18 cellular contexts compared by ENCODE assay signal in genomic region chr1:27535386-27535785, GRCh38. TPM values are rescaled to one million over a fixed set of nuclear protein-coding genes. Genes with fewer than 3 reads are reported as not detected.
DNase-seq lines count a peak whose midpoint lies in the region; ATAC-seq and TF ChIP-seq lines count a peak whose summit lies in the region.
"Had no signal": no experiment of that assay in that cellular context is flagged by ENCODE, and none has a peak within 500 bp of the region (broad histone marks: within the 10 kb centered on the region; RNA-seq: fewer than 3 reads in every experiment).

No MANE protein-coding gene starts in this region.

- H3K9me3 ChIP-seq in tibial artery: no peaks in the 10 kb centered on the region
- H3K9me3 ChIP-seq: Peyer's patch had no signal

- peak overlapping the region; percentile 59 for H3K27ac Mint-ChIP-seq in activated naive CD4-positive, alpha-beta T cell treated with anti-CD3 and anti-CD28 coated beads, Interleukin-2, amount 50 U/mL, for 24 hours
- no peak overlapping the region for H3K27ac Mint-ChIP-seq in endothelial cell (ENCODE audit: unreplicated experiment)
- peak overlapping the region in 7 of 10 donors; percentile 22 to 75 (median 63) for H3K27ac Mint-ChIP-seq in naive thymus-derived CD8-positive, alpha-beta T cell
- H3K27ac Mint-ChIP-seq in natural killer cell treated with Interleukin-12 subunit alpha and Interleukin-12 subunit beta and Interleukin-15 and Interleukin-18, amount 100 ng/mL, for 72 hours: no peak overlapping the region
- H3K27ac Mint-ChIP-seq: T-helper 1 cell treated with Interleukin-12 subunit alpha and Interleukin-12 subunit beta and Interleukin-4 antibody, amounts not matched to agents 30 μg/mL and 1 μg/mL, for 36 hours had no signal

- TF ChIP-seq CTCF in endothelial cell (IDR thresholded peaks at IDR 0.05; ENCODE audit: unreplicated experiment): no peak
- no peak for TF ChIP-seq CTCF in tibial artery (IDR thresholded peaks at IDR 0.05)

- intact Hi-C loops in tibial artery (cut with DNase I; ENCODE audit: low total_unique reads): loop anchor here (5.0 kb wide), 1 partner anchor 123 kb away; no protein-coding TSS in a partner anchor

- H3K36me3 Mint-ChIP-seq in activated naive CD4-positive, alpha-beta T cell treated with anti-CD3 and anti-CD28 coated beads, Interleukin-2, amount 50 U/mL, for 24 hours: no peaks in the 10 kb centered on the region
- H3K36me3 Mint-ChIP-seq in endothelial cell (ENCODE audit: low read depth, unreplicated experiment): peaks cover 31% of the 10 kb centered on the region
- peaks cover 0 to 31% (median 5%) of the 10 kb centered on the region in 3 donors for H3K36me3 Mint-ChIP-seq in naive thymus-derived CD8-positive, alpha-beta T cell
- H3K36me3 Mint-ChIP-seq in natural killer cell treated with Interleukin-12 subunit alpha and Interleukin-12 subunit beta and Interleukin-15 and Interleukin-18, amount 100 ng/mL, for 72 hours: peaks cover 5% of the 10 kb centered on the region

- ATAC-seq in naive thymus-derived CD8-positive, alpha-beta T cell: no peak
- no peak for ATAC-seq in natural killer cell treated with Interleukin-12 subunit alpha and Interleukin-12 subunit beta and Interleukin-15 and Interleukin-18, amount 100 ng/mL, for 72 hours
- ATAC-seq: K562 had no signal

- peaks cover 14% of the 10 kb centered on the region for H3K4me1 Mint-ChIP-seq in activated naive CD4-positive, alpha-beta T cell treated with anti-CD3 and anti-CD28 coated beads, Interleukin-2, amount 50 U/mL, for 24 hours
- H3K4me1 Mint-ChIP-seq in endothelial cell (ENCODE audit: unreplicated experiment): peaks cover 15% of the 10 kb centered on the region
- peaks cover 19 to 28% (median 23%) of the 10 kb centered on the region in 4 donors for H3K4me1 Mint-ChIP-seq in naive thymus-derived CD8-positive, alpha-beta T cell
- peaks cover 17 to 21% of the 10 kb centered on the region in 2 donors for H3K4me1 Mint-ChIP-seq in natural killer cell treated with Interleukin-12 subunit alpha and Interleukin-12 subunit beta and Interleukin-15 and Interleukin-18, amount 100 ng/mL, for 72 hours (ENCODE audit: low read depth in 2 of 2)

- H3K9me3 Mint-ChIP-seq in activated naive CD4-positive, alpha-beta T cell treated with anti-CD3 and anti-CD28 coated beads, Interleukin-2, amount 50 U/mL, for 24 hours: no peaks in the 10 kb centered on the region
- H3K9me3 Mint-ChIP-seq in endothelial cell (ENCODE audit: unreplicated experiment): no peaks in the 10 kb centered on the region
- H3K9me3 Mint-ChIP-seq in naive thymus-derived CD8-positive, alpha-beta T cell: no peaks in the 10 kb centered on the region
- H3K9me3 Mint-ChIP-seq in natural killer cell treated with Interleukin-12 subunit alpha and Interleukin-12 subunit beta and Interleukin-15 and Interleukin-18, amount 100 ng/mL, for 72 hours: no peaks in the 10 kb centered on the region
- H3K9me3 Mint-ChIP-seq: CD8-positive, alpha-beta memory T cell; T-helper 1 cell treated with Interleukin-12 subunit alpha and Interleukin-12 subunit beta and Interleukin-4 antibody, amounts not matched to agents 30 μg/mL and 1 μg/mL, for 36 hours had no signal

- H3K4me3 ChIP-seq in tibial artery: no peak overlapping the region
- H3K4me3 ChIP-seq: K562, Peyer's patch had no signal

- DNase-seq in activated naive CD4-positive, alpha-beta T cell treated with anti-CD3 and anti-CD28 coated beads, Interleukin-2, amount 50 U/mL, for 16 hours: no peak
- DNase-seq in endothelial cell (ENCODE audit: low spot score): no peak
- no peak for DNase-seq in naive thymus-derived CD8-positive, alpha-beta T cell
- no peak for DNase-seq in tibial artery
- DNase-seq in HUDEP-2 (lab: John Stamatoyannopoulos, UW; ENCODE audit: unreplicated experiment in 76 of 76): no peak
- no peak for DNase-seq in natural killer cell treated with Interleukin-12 subunit alpha and Interleukin-12 subunit beta and Interleukin-15 and Interleukin-18, amount 100 ng/mL, for 72 hours (ENCODE audit: low spot score)
- no peak for DNase-seq in anterior cingulate cortex (lab: John Stamatoyannopoulos, UW)
- DNase-seq: brain microvascular endothelial cell; CD8-positive, alpha-beta memory T cell; NCI-H1436; NCI-H510A; Peyer's patch; stimulated activated CD4-positive, alpha-beta T cell treated with anti-CD3 and anti-CD28 coated beads, Interleukin-4, amount 100 ng/mL, for 1 hour; stimulated activated naive CD4-positive, alpha-beta T cell had no signal

- peaks cover 19 to 32% (median 27%) of the 10 kb centered on the region in 3 donors for H3K36me3 ChIP-seq in tibial artery
- H3K36me3 ChIP-seq: Peyer's patch had no signal

- no peak overlapping the region for H3K4me3 Mint-ChIP-seq in activated naive CD4-positive, alpha-beta T cell treated with anti-CD3 and anti-CD28 coated beads, Interleukin-2, amount 50 U/mL, for 24 hours
- H3K4me3 Mint-ChIP-seq in endothelial cell (ENCODE audit: unreplicated experiment): peak overlapping the region; percentile 2
- no peak overlapping the region for H3K4me3 Mint-ChIP-seq in naive thymus-derived CD8-positive, alpha-beta T cell
- H3K4me3 Mint-ChIP-seq in natural killer cell treated with Interleukin-12 subunit alpha and Interleukin-12 subunit beta and Interleukin-15 and Interleukin-18, amount 100 ng/mL, for 72 hours: no peak overlapping the region
- H3K4me3 Mint-ChIP-seq: CD8-positive, alpha-beta memory T cell; T-helper 1 cell treated with Interleukin-12 subunit alpha and Interleukin-12 subunit beta and Interleukin-4 antibody, amounts not matched to agents 30 μg/mL and 1 μg/mL, for 36 hours had no signal

- POLR2A ChIA-PET in naive thymus-derived CD8-positive, alpha-beta T cell (lab: Charles Lee): interaction anchor here (1.0 kb wide), 1 partner anchor 41 kb away, joined by 3 read pairs; no protein-coding TSS in a partner anchor

- no peaks in the 10 kb centered on the region for H3K27me3 ChIP-seq in tibial artery
- H3K27me3 ChIP-seq: brain microvascular endothelial cell, Peyer's patch had no signal

- peak overlapping the region; percentile 76 to 82 for H3K27ac ChIP-seq in tibial artery
- H3K27ac ChIP-seq: 22Rv1, brain microvascular endothelial cell had no signal

- H3K27me3 Mint-ChIP-seq in activated naive CD4-positive, alpha-beta T cell treated with anti-CD3 and anti-CD28 coated beads, Interleukin-2, amount 50 U/mL, for 24 hours: no peaks in the 10 kb centered on the region
- peaks cover 27% of the 10 kb centered on the region for H3K27me3 Mint-ChIP-seq in endothelial cell (ENCODE audit: unreplicated experiment)
- H3K27me3 Mint-ChIP-seq in naive thymus-derived CD8-positive, alpha-beta T cell: no peaks in the 10 kb centered on the region
- H3K27me3 Mint-ChIP-seq in natural killer cell treated with Interleukin-12 subunit alpha and Interleukin-12 subunit beta and Interleukin-15 and Interleukin-18, amount 100 ng/mL, for 72 hours: no peaks in the 10 kb centered on the region
- H3K27me3 Mint-ChIP-seq: CD8-positive, alpha-beta memory T cell had no signal

- H3K4me1 ChIP-seq in tibial artery: peaks cover 4 to 54% (median 43%) of the 10 kb centered on the region in 4 donors

RNA-seq across cellular contexts. Expression of gene WASF2, which starts 45.4 kb away (rescaled TPM):
- 272 TPM for total RNA-seq in endothelial cell (ENCODE audit: unreplicated experiment)
- total RNA-seq in naive thymus-derived CD8-positive, alpha-beta T cell: 100 to 1,000 TPM; 183 to 185 TPM
- 10 to 100 TPM; 54.8 to 68.9 (median 68.5) TPM for polyA plus RNA-seq in naive thymus-derived CD8-positive, alpha-beta T cell
- total RNA-seq in natural killer cell treated with Interleukin-12 subunit alpha and Interleukin-12 subunit beta and Interleukin-15 and Interleukin-18, amount 100 ng/mL, for 72 hours: 100 to 1,000 TPM in 1 of 2 donors, 10 to 100 TPM in 1; 97.7 to 110 TPM

Comparison
In these comparisons a context has a peak if more than half of its experiments do, and no peak if none do; other contexts are left out.
1. H3K27ac Mint-ChIP-seq: peak in activated naive CD4-positive, alpha-beta T cell treated with anti-CD3 and anti-CD28 coated beads, Interleukin-2, amount 50 U/mL, for 24 hours (single experiment) and naive thymus-derived CD8-positive, alpha-beta T cell (7 of 10); none in endothelial cell (single experiment) and natural killer cell treated with Interleukin-12 subunit alpha and Interleukin-12 subunit beta and Interleukin-15 and Interleukin-18, amount 100 ng/mL, for 72 hours (0 of 2).